Comparison of ENCODE assay signal across 17 cellular contexts in the genomic region with DNA sequence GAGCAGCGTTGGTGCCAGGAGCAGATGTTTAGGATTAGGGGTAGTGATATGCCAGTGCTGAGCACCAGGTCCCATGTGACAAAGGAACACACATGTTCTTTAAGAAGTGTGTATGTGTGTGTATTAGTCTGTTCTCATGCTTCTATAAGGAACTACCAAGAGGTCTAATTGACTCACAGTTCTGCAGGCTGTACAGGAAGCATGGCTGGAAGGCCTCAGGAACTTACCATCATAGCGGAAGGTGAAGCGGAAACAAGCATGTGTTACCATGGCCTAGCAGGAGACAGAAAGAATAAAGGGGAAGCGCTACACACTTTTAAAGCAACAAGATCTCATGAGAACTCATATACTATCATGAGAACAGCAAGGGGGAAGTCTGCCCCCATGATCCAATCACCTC.
"Had no signal": no experiment of that assay in that cellular context is flagged by ENCODE, and none has a peak within 500 bp of the region (broad histone marks: within the 10 kb centered on the region; RNA-seq: fewer than 3 reads in every experiment).

No MANE protein-coding gene starts in this region.

- H3K27me3 ChIP-seq: esophagus squamous epithelium, right lobe of liver, vagina had no signal

- H3K4me1 ChIP-seq: gastroesophageal sphincter, left ventricle myocardium inferior, lower lobe of right lung, psoas muscle, vagina had no signal

- H3K27ac ChIP-seq: epithelial cell of prostate, esophagus squamous epithelium, gastroesophageal sphincter, left ventricle myocardium inferior, lower lobe of right lung, parathyroid adenoma, psoas muscle, right lobe of liver, vagina had no signal

- H3K4me3 ChIP-seq: esophagus squamous epithelium, gastroesophageal sphincter, left ventricle myocardium inferior, lower lobe of right lung, psoas muscle, right lobe of liver, vagina had no signal

- H3K36me3 ChIP-seq: esophagus squamous epithelium, gastroesophageal sphincter, left ventricle myocardium inferior, lower lobe of right lung, right lobe of liver, vagina had no signal

- H3K9me3 ChIP-seq: esophagus squamous epithelium, gastroesophageal sphincter, left ventricle myocardium inferior, lower lobe of right lung, psoas muscle, right lobe of liver, vagina had no signal

- ATAC-seq: effector memory CD8-positive, alpha-beta T cell; gastroesophageal sphincter; psoas muscle had no signal

- DNase-seq: effector memory CD8-positive, alpha-beta T cell; esophagus squamous epithelium; foreskin fibroblast; glutamatergic neuron; immature natural killer cell; left ventricle myocardium inferior; lower lobe of right lung; mesenchymal stem cell; midbrain; psoas muscle; retina; right lobe of liver; stimulated activated naive CD4-positive, alpha-beta T cell treated with Interleukin-2 at 50 U/mL for 16 hours had no signal
